Comparison of ENCODE assay signal across 8 cellular contexts in the genomic region with DNA sequence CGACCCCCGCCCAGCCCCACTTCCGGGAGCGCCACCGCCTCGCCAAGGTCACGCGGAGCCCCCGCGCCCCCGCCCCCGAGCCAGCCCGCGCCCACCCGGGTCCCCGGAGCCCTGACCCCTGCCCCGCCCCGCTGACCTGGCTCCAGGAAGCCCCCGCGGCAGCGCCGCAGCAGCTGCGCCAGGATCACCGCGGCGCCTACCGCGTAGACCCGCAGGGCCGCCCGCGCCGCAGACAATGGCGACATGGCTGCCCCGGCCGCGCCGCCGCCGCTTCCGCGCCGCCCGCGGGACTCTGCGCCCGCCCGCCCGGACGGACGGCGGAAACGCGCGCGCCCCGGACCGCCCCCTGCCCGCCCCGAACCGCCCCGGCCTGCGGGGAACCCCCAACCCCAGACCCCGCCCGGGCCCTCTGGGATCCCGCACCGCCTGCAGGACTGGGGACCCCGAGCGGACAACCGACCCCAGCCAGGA. TPM values are rescaled to one million over a fixed set of nuclear protein-coding genes. Genes with fewer than 3 reads are reported as not detected.
A peak's percentile ranks its signal among the peaks of the same experiment; 100 is the strongest.
DNase-seq lines count a peak whose midpoint lies in the region; ATAC-seq and TF ChIP-seq lines count a peak whose summit lies in the region.

A gene with protein sequence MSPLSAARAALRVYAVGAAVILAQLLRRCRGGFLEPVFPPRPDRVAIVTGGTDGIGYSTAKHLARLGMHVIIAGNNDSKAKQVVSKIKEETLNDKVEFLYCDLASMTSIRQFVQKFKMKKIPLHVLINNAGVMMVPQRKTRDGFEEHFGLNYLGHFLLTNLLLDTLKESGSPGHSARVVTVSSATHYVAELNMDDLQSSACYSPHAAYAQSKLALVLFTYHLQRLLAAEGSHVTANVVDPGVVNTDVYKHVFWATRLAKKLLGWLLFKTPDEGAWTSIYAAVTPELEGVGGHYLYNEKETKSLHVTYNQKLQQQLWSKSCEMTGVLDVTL (minus strand): TSS at position 296 of the 471 bp plus-strand sequence. CDS start 51 bp downstream, at position 245.
A gene (minus strand): TSS at position 296 of the 471 bp plus-strand sequence. CDS start 10,257 bp downstream, outside the sequence.

- H3K27me3 ChIP-seq in esophagus (ENCODE audit: control insufficient read depth in 1 of 2, insufficient read depth in 2 of 2, low read length in 2 of 2) (no peaks in the 10 kb centered on the region), tibial nerve (peaks cover 0 to 2% of the 10 kb centered on the region in 2 donors)

- H3K27me3 Mint-ChIP-seq in natural killer cell treated with Interleukin-12 subunit alpha and Interleukin-12 subunit beta and Interleukin-15 and Interleukin-18, amount 100 ng/mL, for 72 hours: no peaks in the 10 kb centered on the region

- DNase-seq in activated gamma-delta T cell treated with Interleukin-2 at 50 U/mL for 16 hours (peak; percentile 32), activated gamma-delta T cell (lab: John Stamatoyannopoulos, UW) (no peak), tibial nerve (ENCODE audit: low spot score in 2 of 2) (no peak), cerebellar cortex (ENCODE audit: low spot score) (no peak)
- peak; percentile 82 for DNase-seq in activated CD8-positive, alpha-beta memory T cell treated with anti-CD3 and anti-CD28 coated beads for 24 hours
- DNase-seq in natural killer cell treated with Interleukin-12 subunit alpha and Interleukin-12 subunit beta and Interleukin-15 and Interleukin-18, amount 100 ng/mL, for 72 hours (ENCODE audit: low spot score): peak; percentile 72

- ATAC-seq in HG03565 (IDR thresholded peaks at IDR 0.05; ENCODE audit: unreplicated experiment): peak; percentile 29
- ATAC-seq in natural killer cell treated with Interleukin-12 subunit alpha and Interleukin-12 subunit beta and Interleukin-15 and Interleukin-18, amount 100 ng/mL, for 72 hours: peak; percentile 86

- peak within 1 kb of the TSS; percentile 83 for H3K4me3 Mint-ChIP-seq in natural killer cell treated with Interleukin-12 subunit alpha and Interleukin-12 subunit beta and Interleukin-15 and Interleukin-18, amount 100 ng/mL, for 72 hours

- 1% methylated on average over 25 to 70 of the region's 70 CpGs for WGBS in esophagus, 2 donors
- WGBS in tibial nerve, 2 donors: 2% methylated on average over 10 of the region's 70 CpGs; no CpG with 5 or more reads in 1 of the 2 donors

- H3K36me3 Mint-ChIP-seq in natural killer cell treated with Interleukin-12 subunit alpha and Interleukin-12 subunit beta and Interleukin-15 and Interleukin-18, amount 100 ng/mL, for 72 hours: no peaks in the 10 kb centered on the region

- H3K4me1 Mint-ChIP-seq in natural killer cell treated with Interleukin-12 subunit alpha and Interleukin-12 subunit beta and Interleukin-15 and Interleukin-18, amount 100 ng/mL, for 72 hours (ENCODE audit: low read depth in 2 of 2): peaks cover 14 to 15% of the 10 kb centered on the region in 2 donors

- TF ChIP-seq POLR2A in tibial nerve (IDR thresholded peaks at IDR 0.05): no peak

- no peak for TF ChIP-seq CTCF in tibial nerve (IDR thresholded peaks at IDR 0.05)

- no peaks in the 10 kb centered on the region for H3K9me3 ChIP-seq in esophagus (ENCODE audit: control insufficient read depth in 2 of 2, insufficient read depth in 1 of 2, low read depth in 1 of 2, low read length in 1 of 2)
- no peaks in the 10 kb centered on the region for H3K9me3 ChIP-seq in tibial nerve

- peak within 1 kb of the TSS; percentile 71 to 86 for H3K27ac Mint-ChIP-seq in natural killer cell treated with Interleukin-12 subunit alpha and Interleukin-12 subunit beta and Interleukin-15 and Interleukin-18, amount 100 ng/mL, for 72 hours

- H3K4me3 ChIP-seq in esophagus (ENCODE audit: low read depth in 1 of 2, low read length in 2 of 2): peak within 1 kb of the TSS; percentile 64 to 87
- peak within 1 kb of the TSS; percentile 60 to 96 (median 68) for H3K4me3 ChIP-seq in tibial nerve

- no peaks in the 10 kb centered on the region for H3K9me3 Mint-ChIP-seq in natural killer cell treated with Interleukin-12 subunit alpha and Interleukin-12 subunit beta and Interleukin-15 and Interleukin-18, amount 100 ng/mL, for 72 hours

- no peaks in the 10 kb centered on the region for H3K4me1 ChIP-seq in esophagus (ENCODE audit: control insufficient read depth in 2 of 2, insufficient read depth in 2 of 2, low read length in 1 of 2)
- peaks cover 0 to 30% (median 25%) of the 10 kb centered on the region in 4 donors for H3K4me1 ChIP-seq in tibial nerve

- TF ChIP-seq EP300 in tibial nerve (IDR thresholded peaks at IDR 0.05): no peak

- H3K27ac ChIP-seq in esophagus (ENCODE audit: low read depth in 2 of 2, low read length in 1 of 2) (peak within 1 kb of the TSS; percentile 85 to 86), tibial nerve (peak within 1 kb of the TSS; percentile 88 to 98 (median 94))

- H3K36me3 ChIP-seq in esophagus (ENCODE audit: control insufficient read depth in 2 of 2, insufficient read depth in 2 of 2, low read length in 1 of 2) (no peaks in the 10 kb centered on the region), tibial nerve (peaks cover 0 to under 1% (median 0%) of the 10 kb centered on the region in 3 donors)

RNA-seq across cellular contexts. Expression of the first gene that starts in this region (rescaled TPM):
- 1 to 10 TPM; 2.5 to 5.9 TPM for polyA plus RNA-seq in esophagus
- 10 to 100 TPM; 24.0 to 35.7 TPM for total RNA-seq in natural killer cell treated with Interleukin-12 subunit alpha and Interleukin-12 subunit beta and Interleukin-15 and Interleukin-18, amount 100 ng/mL, for 72 hours
- total RNA-seq in tibial nerve: 10 to 100 TPM; 20.3 to 44.3 (median 31.7) TPM

RNA-seq across cellular contexts. Expression of the second gene that starts in this region (rescaled TPM):
- polyA plus RNA-seq in esophagus: 1 to 10 TPM; 6.2 to 8.9 TPM
- 10 to 100 TPM; 34.4 to 42.0 TPM for total RNA-seq in natural killer cell treated with Interleukin-12 subunit alpha and Interleukin-12 subunit beta and Interleukin-15 and Interleukin-18, amount 100 ng/mL, for 72 hours
- 10 to 100 TPM; 35.6 to 68.2 (median 48.2) TPM for total RNA-seq in tibial nerve

Comparison
In these comparisons a context has a peak if more than half of its experiments do, and no peak if none do; other contexts are left out.
1. DNase-seq: peak in activated gamma-delta T cell treated with Interleukin-2 at 50 U/mL for 16 hours (single experiment), activated CD8-positive, alpha-beta memory T cell treated with anti-CD3 and anti-CD28 coated beads for 24 hours (single experiment) and natural killer cell treated with Interleukin-12 subunit alpha and Interleukin-12 subunit beta and Interleukin-15 and Interleukin-18, amount 100 ng/mL, for 72 hours (single experiment); none in activated gamma-delta T cell (single experiment), tibial nerve (0 of 2) and cerebellar cortex (single experiment).